ENCODE assay signal across 35 cellular contexts in genomic region chr4:113503691-113504090, GRCh38.
"Had no signal": no experiment of that assay in that cellular context is flagged by ENCODE, and none has a peak within 500 bp of the region (broad histone marks: within the 10 kb centered on the region; RNA-seq: fewer than 3 reads in every experiment).

No MANE protein-coding gene starts in this region.

- H3K27me3 Mint-ChIP-seq: activated B cell treated with CpG ODN at 0.5 μM for 24 hours; activated CD4-positive, alpha-beta memory T cell treated with anti-CD3 and anti-CD28 coated beads for 36 hours; activated CD8-positive, alpha-beta memory T cell treated with anti-CD3 and anti-CD28 coated beads, Interleukin-2, amount 10 ng/mL, durations not matched to agents 7 days and 5 days; activated naive CD4-positive, alpha-beta T cell treated with anti-CD3 and anti-CD28 coated beads, Interleukin-2, amount 50 U/mL, for 24 hours; activated naive CD8-positive, alpha-beta T cell treated with anti-CD3 and anti-CD28 coated beads for 36 hours; activated naive CD8-positive, alpha-beta T cell treated with anti-CD3 and anti-CD28 coated beads, Interleukin-2, amount 50 U/mL, for 24 hours; T-cell had no signal

- H3K36me3 ChIP-seq: adrenal gland, colonic mucosa, WERI-Rb-1 had no signal

- H3K9me3 ChIP-seq: adrenal gland, body of pancreas, colonic mucosa, gastrocnemius medialis, heart left ventricle had no signal

- DNase-seq: activated B cell treated with CpG ODN at 0.5 μM for 24 hours; activated CD4-positive, alpha-beta memory T cell treated with anti-CD3 and anti-CD28 coated beads for 36 hours; activated CD4-positive, alpha-beta T cell treated with anti-CD3 and anti-CD28 coated beads for 48 hours; activated CD8-positive, alpha-beta memory T cell treated with anti-CD3 and anti-CD28 coated beads, Interleukin-2, amount 10 ng/mL, durations not matched to agents 7 days and 5 days; activated CD8-positive, alpha-beta memory T cell treated with anti-CD3 and anti-CD28 coated beads, Interleukin-2, amount 50 U/mL, for 4 hours; activated CD8-positive, alpha-beta T cell treated with anti-CD3 and anti-CD28 coated beads, Interleukin-2, amount 10 ng/mL, durations not matched to agents 7 days and 5 days; activated effector memory CD4-positive, alpha-beta T cell treated with anti-CD3 and anti-CD28 coated beads, Interleukin-2, amount 50 U/mL, for 16 hours; activated naive CD4-positive, alpha-beta T cell treated with anti-CD3 and anti-CD28 coated beads for 36 hours; activated naive CD8-positive, alpha-beta T cell treated with anti-CD3 and anti-CD28 coated beads for 36 hours; activated naive CD8-positive, alpha-beta T cell treated with anti-CD3 and anti-CD28 coated beads, Interleukin-2, amount 50 U/mL, for 24 hours; activated T-cell treated with anti-CD3 and anti-CD28 coated beads, Interleukin-2, amount 50 U/mL, for 1 hour; activated T-cell treated with anti-CD3 and anti-CD28 coated beads, Interleukin-2, amount 50 U/mL, for 48 hours; amygdala; aorta; body of pancreas; central memory CD4-positive, alpha-beta T cell; cerebellar nuclear complex; colonic mucosa; effector CD8-positive, alpha-beta T cell; endodermal cell; foreskin keratinocyte; gastrocnemius medialis; glutamatergic neuron; heart left ventricle; T-cell; T1000; WERI-Rb-1 had no signal

- H3K4me3 Mint-ChIP-seq: activated B cell treated with CpG ODN at 0.5 μM for 24 hours; activated CD4-positive, alpha-beta memory T cell treated with anti-CD3 and anti-CD28 coated beads for 36 hours; activated CD8-positive, alpha-beta memory T cell treated with anti-CD3 and anti-CD28 coated beads, Interleukin-2, amount 10 ng/mL, durations not matched to agents 7 days and 5 days; activated CD8-positive, alpha-beta T cell treated with anti-CD3 and anti-CD28 coated beads, Interleukin-2, amount 10 ng/mL, durations not matched to agents 7 days and 5 days; activated naive CD4-positive, alpha-beta T cell treated with anti-CD3 and anti-CD28 coated beads for 36 hours; activated naive CD4-positive, alpha-beta T cell treated with anti-CD3 and anti-CD28 coated beads, Interleukin-2, amount 50 U/mL, for 24 hours; activated naive CD8-positive, alpha-beta T cell treated with anti-CD3 and anti-CD28 coated beads for 36 hours; activated naive CD8-positive, alpha-beta T cell treated with anti-CD3 and anti-CD28 coated beads, Interleukin-2, amount 50 U/mL, for 24 hours; activated T-helper 1 cell treated with anti-CD3 and anti-CD28 coated beads, Interleukin-12 subunit alpha, Interleukin-12 subunit beta, Interleukin-2, Interleukin-4 antibody, amounts not matched to agents 30 ng/mL and 10 ng/mL and 1 ng/mL, durations not matched to agents 14 hours and 24 hours and 36 hours; endodermal cell; T-cell; T-helper 1 cell treated with Interleukin-12 subunit alpha and Interleukin-12 subunit beta and Interleukin-4 antibody, amounts not matched to agents 30 μg/mL and 1 μg/mL, for 36 hours; T-helper 2 cell treated with Interferon-gamma antibody and Interleukin-4, amounts not matched to agents 5 μg/mL and 100 μg/mL, for 36 hours had no signal

- ATAC-seq: activated CD4-positive, CD25-positive, alpha-beta regulatory T cell treated with anti-CD3 and anti-CD28 coated beads, Interleukin-2, amount 50 U/mL, for 24 hours; activated CD8-positive, alpha-beta memory T cell treated with anti-CD3 and anti-CD28 coated beads, Interleukin-2, amount 10 ng/mL, durations not matched to agents 7 days and 5 days; activated CD8-positive, alpha-beta T cell treated with anti-CD3 and anti-CD28 coated beads, Interleukin-2, amount 10 ng/mL, durations not matched to agents 7 days and 5 days; activated naive CD8-positive, alpha-beta T cell treated with anti-CD3 and anti-CD28 coated beads, Interleukin-2, amount 50 U/mL, for 24 hours; body of pancreas; esophagus mucosa; foreskin keratinocyte; T-cell had no signal

- H3K4me1 Mint-ChIP-seq: activated B cell treated with CpG ODN at 0.5 μM for 24 hours; activated CD8-positive, alpha-beta memory T cell treated with anti-CD3 and anti-CD28 coated beads, Interleukin-2, amount 10 ng/mL, durations not matched to agents 7 days and 5 days; activated naive CD8-positive, alpha-beta T cell treated with anti-CD3 and anti-CD28 coated beads for 36 hours; activated naive CD8-positive, alpha-beta T cell treated with anti-CD3 and anti-CD28 coated beads, Interleukin-2, amount 50 U/mL, for 24 hours; T-cell had no signal

- H3K4me3 ChIP-seq: adrenal gland, body of pancreas, colonic mucosa, gastrocnemius medialis, heart left ventricle had no signal

- H3K4me1 ChIP-seq: colonic mucosa, foreskin keratinocyte had no signal

- H3K27me3 ChIP-seq: adrenal gland, body of pancreas, colonic mucosa, foreskin keratinocyte, gastrocnemius medialis, heart left ventricle had no signal

- H3K27ac ChIP-seq: adrenal gland, body of pancreas, colonic mucosa, foreskin keratinocyte, WERI-Rb-1 had no signal

- H3K27ac Mint-ChIP-seq: activated B cell treated with CpG ODN at 0.5 μM for 24 hours; activated CD4-positive, alpha-beta memory T cell treated with anti-CD3 and anti-CD28 coated beads for 36 hours; activated CD8-positive, alpha-beta memory T cell treated with anti-CD3 and anti-CD28 coated beads, Interleukin-2, amount 10 ng/mL, durations not matched to agents 7 days and 5 days; activated CD8-positive, alpha-beta T cell treated with anti-CD3 and anti-CD28 coated beads, Interleukin-2, amount 10 ng/mL, durations not matched to agents 7 days and 5 days; activated naive CD4-positive, alpha-beta T cell treated with anti-CD3 and anti-CD28 coated beads for 36 hours; activated naive CD4-positive, alpha-beta T cell treated with anti-CD3 and anti-CD28 coated beads, Interleukin-2, amount 50 U/mL, for 24 hours; activated naive CD8-positive, alpha-beta T cell treated with anti-CD3 and anti-CD28 coated beads for 36 hours; activated naive CD8-positive, alpha-beta T cell treated with anti-CD3 and anti-CD28 coated beads, Interleukin-2, amount 50 U/mL, for 24 hours; activated T-helper 1 cell treated with anti-CD3 and anti-CD28 coated beads, Interleukin-12 subunit alpha, Interleukin-12 subunit beta, Interleukin-2, Interleukin-4 antibody, amounts not matched to agents 30 ng/mL and 10 ng/mL and 1 ng/mL, durations not matched to agents 14 hours and 24 hours and 36 hours; activated T-helper 2 cell treated with anti-CD3 and anti-CD28 coated beads, Interferon-gamma antibody, Interleukin-2, Interleukin-4, amounts not matched to agents 10 μg/mL and 5 μg/mL and 100 μg/mL, durations not matched to agents 14 hours and 24 hours and 36 hours; endodermal cell; T-cell; T-helper 1 cell treated with Interleukin-12 subunit alpha and Interleukin-12 subunit beta and Interleukin-4 antibody, amounts not matched to agents 30 μg/mL and 1 μg/mL, for 36 hours; T-helper 2 cell treated with Interferon-gamma antibody and Interleukin-4, amounts not matched to agents 5 μg/mL and 100 μg/mL, for 36 hours had no signal
